In the genomic region with DNA sequence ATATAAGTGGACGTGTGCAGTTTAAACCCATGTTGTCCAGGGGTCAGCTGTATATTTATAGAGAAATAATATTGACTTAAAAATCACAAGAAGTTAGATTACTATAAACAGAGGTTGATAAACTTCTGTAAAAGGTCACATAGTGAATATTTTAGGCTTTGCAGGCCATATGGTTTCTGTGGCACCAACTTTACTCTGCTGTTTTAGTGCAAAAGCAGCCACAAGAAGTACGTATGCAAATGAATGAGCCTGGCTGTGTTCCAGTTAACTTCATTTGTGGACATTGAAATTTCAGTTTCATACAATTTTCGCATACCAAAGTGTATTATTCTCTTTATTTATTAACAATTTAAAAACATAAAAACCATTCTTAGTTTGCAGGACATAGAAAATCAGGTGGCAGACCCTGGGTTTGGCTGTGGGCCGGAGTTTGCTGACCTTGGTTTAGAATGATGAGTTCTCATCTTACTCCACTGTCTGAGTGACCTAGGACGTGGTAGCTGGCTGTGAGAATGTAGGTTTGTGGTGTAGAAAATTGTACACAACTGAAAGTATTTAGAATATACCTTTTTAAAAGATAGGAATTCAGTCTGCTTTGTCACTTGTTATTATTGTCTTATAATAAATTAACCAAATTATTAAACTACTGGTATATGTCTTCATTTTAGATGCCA, we compare ENCODE assay signal across 19 cellular contexts. TPM values are rescaled to one million over a fixed set of nuclear protein-coding genes. Genes with fewer than 3 reads are reported as not detected.
DNase-seq lines count a peak whose midpoint lies in the region; ATAC-seq, FAIRE-seq and TF ChIP-seq lines count a peak whose summit lies in the region.
"Had no signal": no experiment of that assay in that cellular context is flagged by ENCODE, and none has a peak within 500 bp of the region (broad histone marks: within the 10 kb centered on the region; RNA-seq: fewer than 3 reads in every experiment).

No MANE protein-coding gene starts in this region.

- no peaks in the 10 kb centered on the region for H3K9me2 ChIP-seq in MM.1S (replicated peaks; ENCODE audit: insufficient read depth, low read length)

- H3K36me3 ChIP-seq in MM.1S (replicated peaks; ENCODE audit: insufficient read depth, low read length) = peaks cover 3% of the 10 kb centered on the region; the same call in 1 of the 2 replicates
- peaks cover 2 to 60% (median 21%) of the 10 kb centered on the region in 4 experiments for H3K36me3 ChIP-seq in H1 (ENCODE audit: control insufficient read depth in 2 of 4, insufficient read depth in 4 of 4, low read length in 3 of 4)
- peaks cover 16 to 17% of the 10 kb centered on the region in 2 donors for H3K36me3 ChIP-seq in small intestine (ENCODE audit: control insufficient read depth in 2 of 2, insufficient read depth in 2 of 2, low read length in 2 of 2)
- no peaks in the 10 kb centered on the region for H3K36me3 ChIP-seq in uterus

- no peak for TF ChIP-seq RAD21 in H1 (IDR thresholded peaks at IDR 0.05 in 1 of 2, conservative IDR thresholded peaks at IDR 0.05 in 1 of 2; ENCODE audit: low read depth in 2 of 2, low read length in 2 of 2)

- 0 out of 2 replicates have a peak, but pooled peaks cover 3% of the 10 kb centered on the region for H3K4me1 ChIP-seq in MM.1S (ENCODE audit: low read length)
- H3K4me1 ChIP-seq in H1 (replicated peaks in 1 of 4; ENCODE audit: control insufficient read depth in 3 of 4, insufficient read depth in 4 of 4, low read length in 3 of 4) = peaks cover 18 to 28% (median 24%) of the 10 kb centered on the region in 4 experiments
- H3K4me1 ChIP-seq in small intestine (ENCODE audit: control insufficient read depth in 2 of 2, insufficient read depth in 1 of 2, low read depth in 1 of 2, low read length in 1 of 2) = no peaks in the 10 kb centered on the region
- no peaks in the 10 kb centered on the region for H3K4me1 ChIP-seq in uterus

- H4K20me1 ChIP-seq in MM.1S (ENCODE audit: insufficient read depth, low read length) (no peaks in the 10 kb centered on the region), H1 (replicated peaks in 1 of 2; ENCODE audit: control insufficient read depth in 1 of 2, insufficient read depth in 2 of 2, low read length in 2 of 2) (peaks cover 0 to 3% of the 10 kb centered on the region in 2 experiments)

- DNase-seq in MM.1S (peak; percentile 24), H1 (ENCODE audit: low read depth in 1 of 2, low spot score in 2 of 2) (no peak), small intestine (no peak), uterus (no peak), putamen (ENCODE audit: low spot score) (no peak)
- DNase-seq: CD4-positive, alpha-beta memory T cell; GF-D8; NCI-H1436; NCI-H2171; NCI-H446; NCI-H69; PC-3; T-helper 17 cell had no signal

- FAIRE-seq in H1 (lab: Jason Lieb, UNC) (no peak), small intestine (lab: Jason Lieb, UNC) (no peak)
- FAIRE-seq: D721Med, K562 had no signal

- H4K5ac ChIP-seq in H1 (ENCODE audit: insufficient read length, low read depth, low read length) = no peak overlapping the region

- CTCF ChIA-PET in H1 (lab: Charles Lee; ENCODE audit: partially characterized antibody) = no interaction called here

- no peak overlapping the region for H3K18ac ChIP-seq in H1 (ENCODE audit: extremely low read depth, low read length)

- H3K4me2 ChIP-seq in MM.1S (ENCODE audit: low read depth, low read length) (no peak overlapping the region), H1 (ENCODE audit: insufficient read depth in 1 of 2, low read depth in 2 of 2, low read length in 2 of 2) (no peak overlapping the region)

- no peak overlapping the region for H3K14ac ChIP-seq in H1 (ENCODE audit: insufficient read length)

- H3K4ac ChIP-seq in H1 (replicated peaks; ENCODE audit: insufficient read length, low read depth, low read length) = no peak overlapping the region

- H3K27ac ChIP-seq in MM.1S (ENCODE audit: low read length) (no peak overlapping the region), H1 (ENCODE audit: low read depth, low read length) (no peak overlapping the region), small intestine (ENCODE audit: low read depth in 1 of 2, low read length in 1 of 2) (no peak overlapping the region), uterus (no peak overlapping the region)
- H3K27ac ChIP-seq: RWPE1 had no signal

- no peak overlapping the region for H4K8ac ChIP-seq in H1 (ENCODE audit: extremely low read depth, insufficient read depth, low read length)

- POLR2A ChIA-PET in H1 (lab: Charles Lee; ENCODE audit: partially characterized antibody) = interaction anchor here (0.7 to 2.5 kb wide), 3 partner anchors 15 to 45 kb away, joined by 3 to 7 read pairs (median 4); partner anchors contain the start of gene FAN1

- 0 out of 2 replicates have a peak, but pooled peaks cover 4% of the 10 kb centered on the region for H3K79me1 ChIP-seq in H1 (ENCODE audit: low read depth, low read length)

- TF ChIP-seq EP300 in H1 (IDR thresholded peaks at IDR 0.05; ENCODE audit: borderline replicate concordance in 1 of 2, low read depth in 2 of 2, low read length in 2 of 2) = no peak

- 87% methylated on average over 5 of the region's 5 CpGs; no CpG with 5 or more reads in 1 of the 2 experiments for WGBS in H1 (ENCODE audit: extremely low coverage in 1 of 2, insufficient coverage in 1 of 2, insufficient read length in 1 of 2, insufficient replicate concordance in 2 of 2, low coverage in 1 of 2, low lambda C conversion rate in 2 of 2, missing lambda C conversion rate in 1 of 2), 2 experiments
- WGBS in small intestine, 3 donors = 81 to 92% (median 83%) methylated on average over 5 of the region's 5 CpGs

- H3K23me2 ChIP-seq in H1 (ENCODE audit: low read depth, low read length) = no peaks in the 10 kb centered on the region

- H2BK15ac ChIP-seq in H1 (ENCODE audit: low read length) = no peak overlapping the region

- H4K91ac ChIP-seq in H1 (replicated peaks; ENCODE audit: insufficient read length, low read length) = peak overlapping the region; percentile 35

- ATAC-seq in GM18861 (IDR thresholded peaks at IDR 0.05; ENCODE audit: unreplicated experiment) = peak; percentile 51
- ATAC-seq in GM19455 (IDR thresholded peaks at IDR 0.05; ENCODE audit: unreplicated experiment) = no peak
- ATAC-seq: K562, PC-3, T-helper 17 cell had no signal

- H2AFZ ChIP-seq in MM.1S (ENCODE audit: low read length) (no peak overlapping the region), H1 (ENCODE audit: low read length) (no peak overlapping the region)

- H3K79me2 ChIP-seq in MM.1S (ENCODE audit: low read length) = peaks cover 3% of the 10 kb centered on the region; the same call in 1 of the 2 replicates
- H3K79me2 ChIP-seq in H1 (ENCODE audit: control insufficient read depth in 1 of 2, insufficient read depth in 2 of 2, low read length in 2 of 2) = no peaks in the 10 kb centered on the region; a peak in 1 of 4 replicates

- no peaks in the 10 kb centered on the region for H3K27me3 ChIP-seq in MM.1S (replicated peaks; ENCODE audit: insufficient read depth, low read length)
- no peaks in the 10 kb centered on the region for H3K27me3 ChIP-seq in H1 (replicated peaks in 1 of 4; ENCODE audit: control insufficient read depth in 3 of 4, extremely low read depth in 1 of 4, insufficient read depth in 3 of 4, low read length in 3 of 4)
- H3K27me3 ChIP-seq in small intestine (ENCODE audit: control insufficient read depth in 2 of 2, insufficient read depth in 2 of 2, low read length in 2 of 2) = no peaks in the 10 kb centered on the region
- no peaks in the 10 kb centered on the region for H3K27me3 ChIP-seq in uterus

- no peak overlapping the region for H2AK5ac ChIP-seq in H1 (ENCODE audit: low read depth, low read length)

- TF ChIP-seq CTCF in MM.1S (IDR thresholded peaks at IDR 0.05; ENCODE audit: low read length) (no peak), H1 (IDR thresholded peaks at IDR 0.05; ENCODE audit: control extremely low read depth in 1 of 3, insufficient read depth in 1 of 3, low read depth in 1 of 3, low read length in 3 of 3) (no peak), uterus (IDR thresholded peaks at IDR 0.05) (no peak)

- H3K4me3 ChIP-seq in MM.1S (ENCODE audit: low read length) (no peak overlapping the region), H1 (ENCODE audit: extremely low read depth in 1 of 4, insufficient read depth in 2 of 4, low read depth in 3 of 4, low read length in 4 of 4) (no peak overlapping the region), small intestine (ENCODE audit: low read depth in 1 of 2, low read length in 2 of 2) (no peak overlapping the region), uterus (no peak overlapping the region)
- H3K4me3 ChIP-seq: HAP-1, K562 had no signal

- peak overlapping the region; percentile 42; the same call in 1 of the 2 replicates for H2BK12ac ChIP-seq in H1 (ENCODE audit: low read depth, low read length)

- H3K9ac ChIP-seq in MM.1S (ENCODE audit: low read length) = no peak overlapping the region
- H3K9ac ChIP-seq in H1 (replicated peaks in 1 of 4; ENCODE audit: extremely low read depth in 1 of 4, low read depth in 3 of 4, low read length in 3 of 4) = no peak overlapping the region

- H2BK120ac ChIP-seq in H1 (replicated peaks; ENCODE audit: low read depth, low read length) = no peak overlapping the region

- no peak overlapping the region for H3K56ac ChIP-seq in H1 (replicated peaks; ENCODE audit: insufficient read length, low read depth, low read length)

- TF ChIP-seq POLR2A in H1 (IDR thresholded peaks at IDR 0.05; ENCODE audit: control extremely low read depth in 1 of 2, low read depth in 2 of 2, low read length in 2 of 2) (no peak), uterus (IDR thresholded peaks at IDR 0.05) (no peak)

- H2BK20ac ChIP-seq in H1 (ENCODE audit: low read length) = no peak overlapping the region

- H3F3A ChIP-seq in MM.1S (ENCODE audit: insufficient read depth, low read length) = peaks cover 6% of the 10 kb centered on the region; the same call in 1 of the 2 replicates

- no peaks in the 10 kb centered on the region for H3K9me3 ChIP-seq in MM.1S (replicated peaks; ENCODE audit: insufficient read depth, low read length)
- no peaks in the 10 kb centered on the region for H3K9me3 ChIP-seq in H1 (ENCODE audit: insufficient read depth in 2 of 2, low read depth in 1 of 2, low read length in 1 of 2)
- no peaks in the 10 kb centered on the region for H3K9me3 ChIP-seq in small intestine (ENCODE audit: control insufficient read depth, low read depth)
- H3K9me3 ChIP-seq in uterus = no peaks in the 10 kb centered on the region
- H3K9me3 ChIP-seq: HAP-1 had no signal

- no peak overlapping the region for H3K23ac ChIP-seq in H1 (ENCODE audit: insufficient read length)

- H2BK5ac ChIP-seq in H1 (ENCODE audit: low read depth, low read length) = no peak overlapping the region

- intact Hi-C loops in uterus (cut with DNase I; ENCODE audit: low total_unique reads) = no loop called here

RNA-seq across cellular contexts. Expression of gene FAN1, which starts 16.3 kb away (rescaled TPM):
- 24.9 and 25.0 TPM in 2 replicates for total RNA-seq in H1 (2021; fragmentation: NEBNext Ultra II Directional; extraction: Animal tissue kit (Norgen Biotek cat#: 25700))
- polyA plus RNA-seq in H1 (2011; rRNA removed) (8.6 and 11.3 TPM in 2 replicates), small intestine (1 to 10 TPM; 3.2 to 9.2 (median 8.4) TPM)
- polyA plus RNA-seq in H1 (2011; cell fraction: cytosol; rRNA removed) = 17.0 TPM
- polyA plus RNA-seq in H1 (2011; cell fraction: nucleus; rRNA removed) = 22.6 TPM
- polyA plus RNA-seq in H1 (2012, experiment 1 of 2) = 14.5 to 20.6 TPM (median 16.4 TPM) in 4 replicates
- polyA plus RNA-seq in H1 (2012, experiment 2 of 2) = 1.5 TPM
- polyA plus RNA-seq in H1 (2013, experiment 1 of 2) = 13.9 TPM
- polyA plus RNA-seq in H1 (2013, experiment 2 of 2) = 13.2 TPM
- polyA minus RNA-seq in H1 (2011; rRNA and poly(A)+ RNA removed) = 12.7 and 14.4 TPM in 2 replicates
- 12.6 TPM for polyA minus RNA-seq in H1 (2011; cell fraction: cytosol; rRNA and poly(A)+ RNA removed)
- polyA minus RNA-seq in H1 (2011; cell fraction: nucleus; rRNA and poly(A)+ RNA removed) = 18.4 TPM
- 10 to 100 TPM in 3 of 4 donors, 1 to 10 TPM in 1; 9.4 to 38.3 (median 19.2) TPM for total RNA-seq in uterus
